In the genomic region with DNA sequence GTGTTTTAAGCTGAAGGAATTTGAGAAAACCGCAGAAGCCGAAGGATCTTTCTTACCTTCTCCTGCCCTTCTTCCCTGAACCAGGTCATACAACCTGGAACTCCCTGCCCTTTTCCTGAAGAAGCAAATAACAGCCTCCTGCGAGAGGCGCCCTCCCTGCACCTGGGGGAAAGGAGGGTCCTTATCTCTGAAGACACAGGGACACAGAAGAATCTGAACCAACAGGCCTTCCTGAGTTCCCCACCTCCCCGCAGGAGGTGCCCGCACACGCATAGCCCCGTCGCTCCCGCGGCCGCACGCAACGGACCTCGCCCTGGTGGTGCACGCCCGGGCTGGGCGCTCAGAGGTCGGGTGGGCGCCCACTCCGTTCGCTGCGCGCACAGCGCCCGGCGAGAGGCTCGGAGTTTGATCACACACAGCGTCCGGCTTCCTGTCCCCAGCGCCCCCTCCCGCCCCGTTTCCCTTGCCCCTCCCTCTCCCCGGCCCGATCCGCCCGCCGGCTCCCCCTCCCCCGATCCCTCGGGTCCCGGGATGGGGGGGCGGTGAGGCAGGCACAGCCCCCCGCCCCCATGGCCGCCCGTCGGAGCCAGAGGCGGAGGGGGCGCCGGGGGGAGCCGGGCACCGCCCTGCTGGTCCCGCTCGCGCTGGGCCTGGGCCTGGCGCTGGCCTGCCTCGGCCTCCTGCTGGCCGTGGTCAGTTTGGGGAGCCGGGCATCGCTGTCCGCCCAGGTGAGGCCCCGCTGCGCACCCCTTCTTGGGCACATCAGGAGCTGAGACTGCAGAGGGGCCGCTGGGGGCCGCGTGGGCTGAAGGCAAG, we compare ENCODE assay signal across 8 cellular contexts. TPM values are rescaled to one million over a fixed set of nuclear protein-coding genes. Genes with fewer than 3 reads are reported as not detected.
DNase-seq lines count a peak whose midpoint lies in the region; ATAC-seq and TF ChIP-seq lines count a peak whose summit lies in the region.

A gene with protein sequence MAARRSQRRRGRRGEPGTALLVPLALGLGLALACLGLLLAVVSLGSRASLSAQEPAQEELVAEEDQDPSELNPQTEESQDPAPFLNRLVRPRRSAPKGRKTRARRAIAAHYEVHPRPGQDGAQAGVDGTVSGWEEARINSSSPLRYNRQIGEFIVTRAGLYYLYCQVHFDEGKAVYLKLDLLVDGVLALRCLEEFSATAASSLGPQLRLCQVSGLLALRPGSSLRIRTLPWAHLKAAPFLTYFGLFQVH (plus strand): TSS at position 474 of the 816 bp plus-strand sequence. CDS start 96 bp downstream, at position 570.

- H3K9ac ChIP-seq in mucosa of stomach (ENCODE audit: low read length) (peak within 1 kb of the TSS; percentile 77), stomach smooth muscle (ENCODE audit: low read length in 2 of 2) (peak within 1 kb of the TSS; percentile 70 to 89)

- peak within 1 kb of the TSS; percentile 81 to 93 (median 82) for H3K4me3 ChIP-seq in esophagus muscularis mucosa
- H3K4me3 ChIP-seq in mucosa of stomach (ENCODE audit: low read length), result peak within 1 kb of the TSS; percentile 29
- peak within 1 kb of the TSS; percentile 60 to 93 for H3K4me3 ChIP-seq in stomach smooth muscle (ENCODE audit: low read length in 2 of 2)

- no peaks in the 10 kb centered on the region for H3K27me3 ChIP-seq in esophagus muscularis mucosa
- no peaks in the 10 kb centered on the region for H3K27me3 ChIP-seq in mucosa of stomach (ENCODE audit: control insufficient read depth, insufficient read depth, low read length)
- no peaks in the 10 kb centered on the region for H3K27me3 ChIP-seq in stomach smooth muscle (ENCODE audit: control insufficient read depth in 1 of 2, insufficient read depth in 2 of 2, low read length in 2 of 2)

- DNase-seq in AG09319 (ENCODE audit: extremely low read depth, low read depth) (no peak), esophagus muscularis mucosa (ENCODE audit: extremely low spot score) (no peak), NCI-H1694 (lab: John Stamatoyannopoulos, UW) (no peak), OCI-M1 (lab: John Stamatoyannopoulos, UW) (no peak)
- peak; percentile 81 for DNase-seq in activated CD8-positive, alpha-beta memory T cell treated with anti-CD3 and anti-CD28 coated beads, Interleukin-2, amount 50 U/mL, for 48 hours

- H3K27ac ChIP-seq in esophagus muscularis mucosa (replicated peaks in 1 of 4) (peak within 1 kb of the TSS; percentile 93 to 96 (median 94)), stomach smooth muscle (ENCODE audit: low read length) (peak within 1 kb of the TSS; percentile 82)

- TF ChIP-seq POLR2A in esophagus muscularis mucosa (IDR thresholded peaks at IDR 0.05; ENCODE audit: low read depth), result no peak

- TF ChIP-seq EP300 in esophagus muscularis mucosa (IDR thresholded peaks at IDR 0.05), result no peak

- H3K4me1 ChIP-seq in esophagus muscularis mucosa, result peaks cover 25 to 36% (median 28%) of the 10 kb centered on the region in 4 donors
- peaks cover 20% of the 10 kb centered on the region for H3K4me1 ChIP-seq in mucosa of stomach (ENCODE audit: control insufficient read depth, insufficient read depth, low read length)
- H3K4me1 ChIP-seq in stomach smooth muscle (ENCODE audit: control insufficient read depth, insufficient read depth, low read length), result peaks cover 22% of the 10 kb centered on the region

- H3K36me3 ChIP-seq in esophagus muscularis mucosa, result peaks cover 3 to 24% (median 14%) of the 10 kb centered on the region in 4 donors
- H3K36me3 ChIP-seq in mucosa of stomach (ENCODE audit: control insufficient read depth, insufficient read depth, low read length), result no peaks in the 10 kb centered on the region
- peaks cover 2 to 11% of the 10 kb centered on the region in 2 donors for H3K36me3 ChIP-seq in stomach smooth muscle (ENCODE audit: control insufficient read depth in 2 of 2, insufficient read depth in 2 of 2, low read length in 2 of 2)

- intact Hi-C loops in esophagus muscularis mucosa (cut with DNase I), result no loop called here

- peak; percentile 22 for TF ChIP-seq CTCF in AG09319 (IDR thresholded peaks at IDR 0.05; ENCODE audit: low read depth, low read length)
- peak in 2 of 3 experiments; percentile 22 to 37 for TF ChIP-seq CTCF in esophagus muscularis mucosa (IDR thresholded peaks at IDR 0.05)

- H3K9me3 ChIP-seq in esophagus muscularis mucosa (no peaks in the 10 kb centered on the region), mucosa of stomach (ENCODE audit: control insufficient read depth, low read length) (no peaks in the 10 kb centered on the region), stomach smooth muscle (ENCODE audit: control insufficient read depth in 2 of 2, low read length in 2 of 2) (no peaks in the 10 kb centered on the region)

- 5% methylated on average over 12 of the region's 65 CpGs for WGBS in esophagus muscularis mucosa

- ATAC-seq in HG02610 (IDR thresholded peaks at IDR 0.05; ENCODE audit: unreplicated experiment), result peak; percentile 42

RNA-seq across cellular contexts. Expression of the gene that starts here (rescaled TPM):
- total RNA-seq in esophagus muscularis mucosa, result 100 to 1,000 TPM; 102 to 136 (median 122) TPM

Comparison
In these comparisons a context has a peak if more than half of its experiments do, and no peak if none do; other contexts are left out.
1. H3K4me3 ChIP-seq: peak in every context shown above with its lines; median percentile 82 in esophagus muscularis mucosa; 76 in stomach smooth muscle; 29 in mucosa of stomach.